29 cellular contexts compared by ENCODE assay signal in genomic region chr11:34160049-34160721, GRCh38. TPM values are rescaled to one million over a fixed set of nuclear protein-coding genes. Genes with fewer than 3 reads are reported as not detected.
DNase-seq lines count a peak whose midpoint lies in the region; ATAC-seq and TF ChIP-seq lines count a peak whose summit lies in the region.
"Had no signal": no experiment of that assay in that cellular context is flagged by ENCODE, and none has a peak within 500 bp of the region (broad histone marks: within the 10 kb centered on the region; RNA-seq: fewer than 3 reads in every experiment).

No MANE protein-coding gene starts in this region.

- H3K4me3 Mint-ChIP-seq in activated naive CD8-positive, alpha-beta T cell = no peak overlapping the region
- no peak overlapping the region for H3K4me3 Mint-ChIP-seq in activated naive CD8-positive, alpha-beta T cell treated with anti-CD3 and anti-CD28 coated beads, Interleukin-2, amount 50 U/mL, for 24 hours
- H3K4me3 Mint-ChIP-seq in glutamatergic neuron (ENCODE audit: unreplicated experiment) = no peak overlapping the region
- H3K4me3 Mint-ChIP-seq: activated CD8-positive, alpha-beta memory T cell treated with anti-CD3 and anti-CD28 coated beads, Interleukin-2, amount 10 ng/mL, durations not matched to agents 7 days and 5 days; activated naive CD4-positive, alpha-beta T cell treated with anti-CD3 and anti-CD28 coated beads for 36 hours had no signal

- no peak for ATAC-seq in activated naive CD8-positive, alpha-beta T cell treated with anti-CD3 and anti-CD28 coated beads, Interleukin-2, amount 50 U/mL, for 24 hours
- no peak for ATAC-seq in GM21423 (IDR thresholded peaks at IDR 0.05; ENCODE audit: unreplicated experiment)
- ATAC-seq in PC-3 = no peak
- ATAC-seq: activated CD8-positive, alpha-beta memory T cell treated with anti-CD3 and anti-CD28 coated beads, Interleukin-2, amount 10 ng/mL, durations not matched to agents 7 days and 5 days had no signal

- no peaks in the 10 kb centered on the region for H3K27me3 Mint-ChIP-seq in activated naive CD8-positive, alpha-beta T cell
- no peaks in the 10 kb centered on the region for H3K27me3 Mint-ChIP-seq in activated naive CD8-positive, alpha-beta T cell treated with anti-CD3 and anti-CD28 coated beads, Interleukin-2, amount 50 U/mL, for 24 hours
- H3K27me3 Mint-ChIP-seq in glutamatergic neuron (ENCODE audit: unreplicated experiment) = peaks cover 6% of the 10 kb centered on the region
- H3K27me3 Mint-ChIP-seq: activated CD8-positive, alpha-beta memory T cell treated with anti-CD3 and anti-CD28 coated beads, Interleukin-2, amount 10 ng/mL, durations not matched to agents 7 days and 5 days; progenitor cell of endocrine pancreas had no signal

- peaks cover 16% of the 10 kb centered on the region for H3K4me1 Mint-ChIP-seq in activated naive CD8-positive, alpha-beta T cell (ENCODE audit: low read depth)
- H3K4me1 Mint-ChIP-seq in activated naive CD8-positive, alpha-beta T cell treated with anti-CD3 and anti-CD28 coated beads, Interleukin-2, amount 50 U/mL, for 24 hours = peaks cover 27% of the 10 kb centered on the region
- peaks cover 4% of the 10 kb centered on the region for H3K4me1 Mint-ChIP-seq in glutamatergic neuron (ENCODE audit: low read depth, unreplicated experiment)

- intact Hi-C loops in PC-3 (cut with micrococcal nuclease) = no loop called here

- H3K9ac ChIP-seq in SK-N-SH (no peak overlapping the region), PC-3 (ENCODE audit: low read length) (no peak overlapping the region)
- H3K9ac ChIP-seq: GM23248 had no signal

- no peaks in the 10 kb centered on the region for H3K9me3 Mint-ChIP-seq in activated naive CD8-positive, alpha-beta T cell (ENCODE audit: low read depth)
- no peaks in the 10 kb centered on the region for H3K9me3 Mint-ChIP-seq in activated naive CD8-positive, alpha-beta T cell treated with anti-CD3 and anti-CD28 coated beads, Interleukin-2, amount 50 U/mL, for 24 hours
- peaks cover 5% of the 10 kb centered on the region for H3K9me3 Mint-ChIP-seq in glutamatergic neuron (ENCODE audit: unreplicated experiment)
- H3K9me3 Mint-ChIP-seq: activated naive CD4-positive, alpha-beta T cell treated with anti-CD3 and anti-CD28 coated beads for 36 hours had no signal

- H3K4me3 ChIP-seq in SK-N-SH (ENCODE audit: low read depth in 2 of 2, low read length in 1 of 2) = no peak overlapping the region
- no peak overlapping the region for H3K4me3 ChIP-seq in choroid plexus epithelial cell (ENCODE audit: low read depth, low read length)
- H3K4me3 ChIP-seq in osteoblast (ENCODE audit: insufficient read depth, low read length) = no peak overlapping the region
- no peak overlapping the region for H3K4me3 ChIP-seq in PC-3 (ENCODE audit: low read length)
- H3K4me3 ChIP-seq: dorsolateral prefrontal cortex, GM23248, sigmoid colon, thoracic aorta, vagina had no signal

- H3K9me2 ChIP-seq in SK-N-SH = no peaks in the 10 kb centered on the region
- no peaks in the 10 kb centered on the region for H3K9me2 ChIP-seq in PC-3 (replicated peaks; ENCODE audit: low read length)

- H3K79me2 ChIP-seq in SK-N-SH (ENCODE audit: insufficient read depth) (no peaks in the 10 kb centered on the region), osteoblast (ENCODE audit: insufficient read depth, low read length) (no peaks in the 10 kb centered on the region), PC-3 (ENCODE audit: low read length) (no peaks in the 10 kb centered on the region)

- 82% methylated on average over 12 of the region's 22 CpGs for WGBS in SK-N-SH (ENCODE audit: low lambda C conversion rate)

- no peaks in the 10 kb centered on the region for H3K9me3 ChIP-seq in SK-N-SH
- no peaks in the 10 kb centered on the region for H3K9me3 ChIP-seq in osteoblast (ENCODE audit: low read depth, low read length)
- no peaks in the 10 kb centered on the region for H3K9me3 ChIP-seq in PC-3 (ENCODE audit: low read length)
- H3K9me3 ChIP-seq: sigmoid colon, thoracic aorta, vagina had no signal

- H3K36me3 ChIP-seq in SK-N-SH (replicated peaks in 1 of 2; ENCODE audit: control insufficient read depth in 1 of 2, insufficient read depth in 2 of 2, low read length in 1 of 2) (peaks cover 0 to 26% of the 10 kb centered on the region in 2 experiments), osteoblast (ENCODE audit: insufficient read depth, low read length) (peaks cover 7% of the 10 kb centered on the region), PC-3 (ENCODE audit: low read depth, low read length) (no peaks in the 10 kb centered on the region)

- POLR2A ChIA-PET in SK-N-SH (lab: Yijun Ruan, JAX) = interaction anchor here (0.6 to 1.7 kb wide), 6 partner anchors 10 to 205 kb away, joined by 3 to 6 read pairs (median 4); partner anchors contain the start of gene NAT10
- POLR2A ChIA-PET in PC-3 (lab: Charles Lee; ENCODE audit: unreplicated experiment) = no interaction called here

- H3F3A ChIP-seq in SK-N-SH (replicated peaks; ENCODE audit: insufficient read depth) = no peaks in the 10 kb centered on the region
- H3F3A ChIP-seq in PC-3 (ENCODE audit: low read length, unreplicated experiment) = no peaks in the 10 kb centered on the region

- CTCF ChIA-PET in SK-N-SH (lab: Yijun Ruan, JAX) = interaction anchor here (1.0 to 9.4 kb wide), 6 partner anchors 10 to 332 kb away, joined by 3 to 51 read pairs (median 4); no protein-coding TSS in a partner anchor
- CTCF ChIA-PET in PC-3 (lab: Charles Lee) = no interaction called here

- H4K20me1 ChIP-seq in SK-N-SH (ENCODE audit: insufficient read depth) = no peaks in the 10 kb centered on the region
- H4K20me1 ChIP-seq in osteoblast (ENCODE audit: insufficient read depth, low read length) = peaks cover 18% of the 10 kb centered on the region
- H4K20me1 ChIP-seq in PC-3 (ENCODE audit: low read length) = no peaks in the 10 kb centered on the region

- no TSS peak for BruUV-seq in PC-3 (replicated peaks; lab: Mats Ljungman, UMichigan)

- no peaks in the 10 kb centered on the region for H3K27me3 ChIP-seq in SK-N-SH (ENCODE audit: insufficient read depth)
- H3K27me3 ChIP-seq in osteoblast (ENCODE audit: insufficient read depth, low read length) = no peaks in the 10 kb centered on the region
- no peaks in the 10 kb centered on the region for H3K27me3 ChIP-seq in PC-3 (ENCODE audit: low read length)
- H3K27me3 ChIP-seq: dorsolateral prefrontal cortex, sigmoid colon, vagina had no signal

- H2AFZ ChIP-seq in SK-N-SH (ENCODE audit: low read depth) = no peak overlapping the region
- no peak overlapping the region for H2AFZ ChIP-seq in osteoblast (ENCODE audit: low read length)
- H2AFZ ChIP-seq in PC-3 (ENCODE audit: low read length) = no peak overlapping the region
- H2AFZ ChIP-seq: GM23248 had no signal

- H3K4me1 ChIP-seq in SK-N-SH (ENCODE audit: control insufficient read depth in 1 of 2, insufficient read depth in 2 of 2, low read depth in 1 of 2, low read length in 1 of 2) (peaks cover 0 to 50% of the 10 kb centered on the region in 2 experiments; a peak in 1 of 4 replicates), osteoblast (ENCODE audit: insufficient read depth, low read length) (no peaks in the 10 kb centered on the region), PC-3 (ENCODE audit: insufficient read depth, low read length) (peaks cover 14% of the 10 kb centered on the region; the same call in 1 of the 2 replicates)

- peak in 1 of 2 experiments; percentile 71; a peak in 2 of 4 replicates for TF ChIP-seq EP300 in SK-N-SH (IDR thresholded peaks at IDR 0.05; ENCODE audit: borderline replicate concordance in 1 of 2, low read depth in 1 of 2, low read length in 1 of 2)

- H3K27ac ChIP-seq in SK-N-SH (ENCODE audit: low read depth in 2 of 2, low read length in 1 of 2) (peak overlapping the region in 1 of 2 experiments; percentile 91; a peak in 2 of 4 replicates), osteoblast (ENCODE audit: low read depth, low read length) (no peak overlapping the region), PC-3 (ENCODE audit: low read length) (no peak overlapping the region)
- H3K27ac ChIP-seq: dorsolateral prefrontal cortex, GM23248, sigmoid colon, thoracic aorta, vagina, WERI-Rb-1 had no signal

- DNase-seq in activated naive CD8-positive, alpha-beta T cell treated with anti-CD3 and anti-CD28 coated beads, Interleukin-2, amount 50 U/mL, for 24 hours = no peak
- DNase-seq in SK-N-SH (peak; percentile 87), choroid plexus epithelial cell (ENCODE audit: low read depth) (peak; percentile 16), osteoblast (ENCODE audit: insufficient read length, low spot score, missing footprints) (peak; percentile 57), glutamatergic neuron (no peak), PC-3 (no peak)
- DNase-seq: activated CD4-positive, alpha-beta T cell treated with anti-CD3 and anti-CD28 coated beads for 48 hours; activated CD8-positive, alpha-beta memory T cell treated with anti-CD3 and anti-CD28 coated beads, Interleukin-2, amount 10 ng/mL, durations not matched to agents 7 days and 5 days; activated naive CD4-positive, alpha-beta T cell treated with anti-CD3 and anti-CD28 coated beads for 36 hours; aorta; dorsolateral prefrontal cortex; GM23248; kidney glomerular epithelial cell; mammary epithelial cell; NCI-H1436 treated with DMSO at 0.1 percent for 48 hours; NCI-H2171 treated with DMSO at 0.1 percent for 48 hours; NCI-H524; NK-92 treated with Interleukin-12 subunit alpha and Interleukin-12 subunit beta, amount 100 ng/mL, for 24 hours; SHP77 treated with DMSO at 0.1 percent for 48 hours; sigmoid colon; stimulated activated naive CD4-positive, alpha-beta T cell; SW 1271; T1000; WERI-Rb-1 had no signal

- TF ChIP-seq CTCF in SK-N-SH (IDR thresholded peaks at IDR 0.05) (no peak), choroid plexus epithelial cell (conservative IDR thresholded peaks at IDR 0.05; ENCODE audit: low read depth, low read length) (no peak), osteoblast (IDR thresholded peaks at IDR 0.05; ENCODE audit: extremely low read depth, low read depth, low read length) (no peak), glutamatergic neuron (IDR thresholded peaks at IDR 0.05; ENCODE audit: partially characterized antibody, unreplicated experiment) (no peak), PC-3 (conservative IDR thresholded peaks at IDR 0.05; ENCODE audit: low read depth, low read length) (no peak)

- no peaks in the 10 kb centered on the region for H3K36me3 Mint-ChIP-seq in activated naive CD8-positive, alpha-beta T cell
- H3K36me3 Mint-ChIP-seq in activated naive CD8-positive, alpha-beta T cell treated with anti-CD3 and anti-CD28 coated beads, Interleukin-2, amount 50 U/mL, for 24 hours (ENCODE audit: low read depth) = peaks cover 5% of the 10 kb centered on the region
- no peaks in the 10 kb centered on the region for H3K36me3 Mint-ChIP-seq in glutamatergic neuron (ENCODE audit: unreplicated experiment)

- peak overlapping the region; percentile 41 for H3K27ac Mint-ChIP-seq in activated naive CD8-positive, alpha-beta T cell
- no peak overlapping the region for H3K27ac Mint-ChIP-seq in activated naive CD8-positive, alpha-beta T cell treated with anti-CD3 and anti-CD28 coated beads, Interleukin-2, amount 50 U/mL, for 24 hours
- no peak overlapping the region for H3K27ac Mint-ChIP-seq in glutamatergic neuron (ENCODE audit: unreplicated experiment)
- H3K27ac Mint-ChIP-seq: activated CD8-positive, alpha-beta memory T cell treated with anti-CD3 and anti-CD28 coated beads, Interleukin-2, amount 10 ng/mL, durations not matched to agents 7 days and 5 days; activated naive CD4-positive, alpha-beta T cell treated with anti-CD3 and anti-CD28 coated beads for 36 hours; progenitor cell of endocrine pancreas had no signal

- no peak overlapping the region for H3K4me2 ChIP-seq in SK-N-SH
- H3K4me2 ChIP-seq in osteoblast (ENCODE audit: insufficient read depth, low read length) = no peak overlapping the region
- no peak overlapping the region for H3K4me2 ChIP-seq in PC-3 (ENCODE audit: low read length)

- no peak; the same call in none of the 2 replicates for TF ChIP-seq RAD21 in SK-N-SH (IDR thresholded peaks at IDR 0.05; ENCODE audit: low read length)

RNA-seq across cellular contexts. Expression of gene NAT10, which starts 54.8 kb away (rescaled TPM):
- 31.0 and 38.4 TPM in 2 replicates for polyA plus RNA-seq in SK-N-SH (2012; rRNA removed)
- polyA plus RNA-seq in SK-N-SH (2012; cell fraction: cytosol; rRNA removed) = 20.5 and 21.8 TPM in 2 replicates
- 66.1 and 70.6 TPM in 2 replicates for polyA plus RNA-seq in SK-N-SH (2012; cell fraction: nucleus; rRNA removed)
- total RNA-seq in osteoblast = 19.4 and 20.6 TPM in 2 replicates
- total RNA-seq in glutamatergic neuron (ENCODE audit: unreplicated experiment) = 35.3 TPM
- 48.7 and 55.9 TPM in 2 replicates for total RNA-seq in PC-3 (2014; rRNA removed)

Comparison
In these comparisons a context has a peak if more than half of its experiments do, and no peak if none do; other contexts are left out.
1. DNase-seq: peak in SK-N-SH (single experiment), choroid plexus epithelial cell (single experiment) and osteoblast (single experiment); none in activated naive CD8-positive, alpha-beta T cell treated with anti-CD3 and anti-CD28 coated beads, Interleukin-2, amount 50 U/mL, for 24 hours (single experiment), glutamatergic neuron (single experiment) and PC-3 (single experiment).